1 cellular context compared by ENCODE assay signal in genomic region chr6:88166493-88166900, GRCh38.
A peak's percentile ranks its signal among the peaks of the same experiment; 100 is the strongest.
TF ChIP-seq lines count a peak whose summit lies in the region.

No MANE protein-coding gene starts in this region.

TF ChIP-seq in GM12878, 131 proteins besides CTCF, POLR2A, EP300 and RAD21 (continued from another document):
- TF ChIP-seq PBX3 (IDR thresholded peaks at IDR 0.05; ENCODE audit: insufficient replicate concordance, low read depth, low read length) (peak; percentile 53), YY1 (IDR thresholded peaks at IDR 0.05; ENCODE audit: low read depth, low read length) (peak; percentile 58), CHD4 (IDR thresholded peaks at IDR 0.05) (no peak), PAX8 (IDR thresholded peaks at IDR 0.05) (no peak), RAD51 (IDR thresholded peaks at IDR 0.05) (no peak), BHLHE40 (IDR thresholded peaks at IDR 0.05; ENCODE audit: borderline replicate concordance in 1 of 2, low read depth in 2 of 2, low read length in 1 of 2) (peak in 1 of 2 experiments; percentile 8; a peak in 1 of 4 replicates), NFYA (IDR thresholded peaks at IDR 0.05; ENCODE audit: borderline replicate concordance, low read depth, low read length) (no peak), KAT2A (conservative IDR thresholded peaks at IDR 0.05; ENCODE audit: control insufficient read depth, low read depth, low read length) (no peak), ZNF592 (IDR thresholded peaks at IDR 0.05) (no peak), MAX (IDR thresholded peaks at IDR 0.05; ENCODE audit: low read depth, low read length) (no peak), PRDM15 (CRISPR knock-in tag; IDR thresholded peaks at IDR 0.05) (no peak), SPI1 (IDR thresholded peaks at IDR 0.05; ENCODE audit: borderline replicate concordance, insufficient read depth, low read depth, low read length) (no peak), HDAC6 (IDR thresholded peaks at IDR 0.05; ENCODE audit: unreplicated experiment) (no peak), RUNX3 (IDR thresholded peaks at IDR 0.05; ENCODE audit: low read length) (no peak), MLLT1 (IDR thresholded peaks at IDR 0.05) (peak; percentile 37), FOXK2 (IDR thresholded peaks at IDR 0.05) (no peak), WRNIP1 (IDR thresholded peaks at IDR 0.05; ENCODE audit: borderline replicate concordance, low read depth, low read length) (no peak), IRF5 (IDR thresholded peaks at IDR 0.05; ENCODE audit: borderline replicate concordance) (no peak), MYC (IDR thresholded peaks at IDR 0.05; ENCODE audit: insufficient read depth, insufficient read length, insufficient replicate concordance, low read length, severe bottlenecking) (no peak), BACH1 (IDR thresholded peaks at IDR 0.05; ENCODE audit: borderline replicate concordance) (no peak), IKZF1 (conservative IDR thresholded peaks at IDR 0.05) (peak; percentile 64), SP1 (IDR thresholded peaks at IDR 0.05; ENCODE audit: low read depth, low read length) (no peak), BCLAF1 (IDR thresholded peaks at IDR 0.05) (no peak), IRF4 (IDR thresholded peaks at IDR 0.05; ENCODE audit: low read depth, low read length) (no peak), ZSCAN29 (IDR thresholded peaks at IDR 0.05) (no peak), MTA2 (IDR thresholded peaks at IDR 0.05; ENCODE audit: low read depth) (no peak), IRF3 (IDR thresholded peaks at IDR 0.05) (no peak), ESRRA (IDR thresholded peaks at IDR 0.05; ENCODE audit: low read length) (no peak), USF2 (IDR thresholded peaks at IDR 0.05; ENCODE audit: borderline replicate concordance, low read depth, low read length) (no peak), SREBF2 (IDR thresholded peaks at IDR 0.05; ENCODE audit: low read length) (no peak), TCF7 (IDR thresholded peaks at IDR 0.05; ENCODE audit: borderline replicate concordance) (no peak), RB1 (IDR thresholded peaks at IDR 0.05; ENCODE audit: borderline replicate concordance) (no peak), ATF7 (IDR thresholded peaks at IDR 0.05; ENCODE audit: low read depth) (no peak), HDAC2 (IDR thresholded peaks at IDR 0.05) (no peak), POLR2AphosphoS5 (IDR thresholded peaks at IDR 0.05; ENCODE audit: low read length) (no peak; the same call in 1 of the 2 replicates), MYB (IDR thresholded peaks at IDR 0.05; ENCODE audit: borderline replicate concordance, low read depth, low read length) (no peak), ZNF622 (IDR thresholded peaks at IDR 0.05) (no peak), SIN3A (IDR thresholded peaks at IDR 0.05; ENCODE audit: low read depth, low read length) (no peak), IKZF2 (IDR thresholded peaks at IDR 0.05) (peak; percentile 16 to 37; a peak in 3 of 4 replicates), BCL3 (IDR thresholded peaks at IDR 0.05; ENCODE audit: borderline replicate concordance, insufficient read depth, low read depth, low read length, poor library complexity, severe bottlenecking) (no peak), DPF2 (IDR thresholded peaks at IDR 0.05) (0 out of 2 replicates have a peak, but pooled peaks have one; percentile 16), NR2C2 (IDR thresholded peaks at IDR 0.05; ENCODE audit: borderline replicate concordance, control insufficient read depth, insufficient read length, low read depth) (no peak), PKNOX1 (IDR thresholded peaks at IDR 0.05) (peak; percentile 62; the same call in 1 of the 2 replicates)
TF ChIP-seq in GM12878: peak in this region for 15.
